2 cellular contexts compared by ENCODE assay signal in genomic region chr11:14875163-14875562, GRCh38.
TF ChIP-seq lines count a peak whose summit lies in the region.

No MANE protein-coding gene starts in this region.

TF ChIP-seq in HEK293, 187 proteins besides CTCF, POLR2A, EP300 and RAD21:
- TF ChIP-seq SCRT1 (tag by site-specific recombination; IDR thresholded peaks at IDR 0.05; ENCODE audit: borderline replicate concordance) (peak; percentile 63; the same call in 1 of the 2 replicates), ZSCAN4 (tag by site-specific recombination; IDR thresholded peaks at IDR 0.05) (no peak), SCRT2 (tag by site-specific recombination; IDR thresholded peaks at IDR 0.05) (peak; percentile 58), ZBTB6 (tag by site-specific recombination; IDR thresholded peaks at IDR 0.05) (no peak)
TF ChIP-seq in HEK293: peak in this region for 2.

TF ChIP-seq in H1, 55 proteins besides CTCF, POLR2A, EP300 and RAD21 (continued from another document):
- TF ChIP-seq RNF2 (IDR thresholded peaks at IDR 0.05; ENCODE audit: borderline replicate concordance, low read depth, low read length, missing control alignments, poor library complexity, severe bottlenecking) (no peak), CREB1 (IDR thresholded peaks at IDR 0.05) (no peak), ATF2 (IDR thresholded peaks at IDR 0.05; ENCODE audit: low read length) (no peak), SRF (IDR thresholded peaks at IDR 0.05; ENCODE audit: low read depth, low read length) (no peak), CHD1 (IDR thresholded peaks at IDR 0.05; ENCODE audit: low read depth, low read length) (no peak), SP1 (IDR thresholded peaks at IDR 0.05; ENCODE audit: low read depth, low read length) (no peak)
